In genomic region chr20:47597090-47597489, GRCh38 we compare ENCODE assay signal across 20 cellular contexts.
DNase-seq lines count a peak whose midpoint lies in the region; ATAC-seq and TF ChIP-seq lines count a peak whose summit lies in the region.
"Had no signal": no experiment of that assay in that cellular context is flagged by ENCODE, and none has a peak within 500 bp of the region (broad histone marks: within the 10 kb centered on the region; RNA-seq: fewer than 3 reads in every experiment).

No MANE protein-coding gene starts in this region.

- H3K4me1 ChIP-seq in right cardiac atrium (ENCODE audit: control insufficient read depth, insufficient read depth, low read length): no peaks in the 10 kb centered on the region

- POLR2A ChIA-PET in CD4-positive, alpha-beta T cell (lab: Charles Lee): no interaction called here
- POLR2A ChIA-PET in WTC11 (lab: Charles Lee): no interaction called here

- H3K9me3 Mint-ChIP-seq in activated CD8-positive, alpha-beta memory T cell treated with anti-CD3 and anti-CD28 coated beads, Interleukin-2, amount 10 ng/mL, durations not matched to agents 7 days and 5 days (ENCODE audit: low read depth): no peaks in the 10 kb centered on the region
- H3K9me3 Mint-ChIP-seq in CD4-positive, alpha-beta T cell: no peaks in the 10 kb centered on the region
- H3K9me3 Mint-ChIP-seq in WTC11 (no peaks in the 10 kb centered on the region), naive B cell (no peaks in the 10 kb centered on the region)
- H3K9me3 Mint-ChIP-seq: CD8-positive, alpha-beta T cell had no signal

- CTCF ChIA-PET in activated CD8-positive, alpha-beta memory T cell treated with anti-CD3 and anti-CD28 coated beads, Interleukin-2, amount 10 ng/mL, durations not matched to agents 7 days and 5 days (lab: Charles Lee): interaction anchor here (2.3 kb wide), 1 partner anchor 20 kb away, joined by 9 read pairs; no protein-coding TSS in a partner anchor
- CTCF ChIA-PET in CD4-positive, alpha-beta T cell (lab: Charles Lee): no interaction called here
- CTCF ChIA-PET in WTC11 (lab: Charles Lee): no interaction called here

- ATAC-seq in activated CD8-positive, alpha-beta memory T cell treated with anti-CD3 and anti-CD28 coated beads, Interleukin-2, amount 10 ng/mL, durations not matched to agents 7 days and 5 days: no peak
- no peak for ATAC-seq in CD4-positive, alpha-beta T cell (ENCODE audit: poor library complexity)
- ATAC-seq in WTC11 (no peak), naive B cell (ENCODE audit: low read depth in 2 of 2) (no peak), right cardiac atrium (no peak), left lobe of liver (no peak)
- ATAC-seq: CD8-positive, alpha-beta T cell had no signal

- no peak overlapping the region for H3K27ac ChIP-seq in CD4-positive, alpha-beta T cell (ENCODE audit: low read depth, low read length)
- H3K27ac ChIP-seq in right cardiac atrium (ENCODE audit: low read length): no peak overlapping the region

- no peak overlapping the region for H3K4me3 Mint-ChIP-seq in activated CD8-positive, alpha-beta memory T cell treated with anti-CD3 and anti-CD28 coated beads, Interleukin-2, amount 10 ng/mL, durations not matched to agents 7 days and 5 days
- no peak overlapping the region for H3K4me3 Mint-ChIP-seq in CD4-positive, alpha-beta T cell
- H3K4me3 Mint-ChIP-seq in WTC11 (no peak overlapping the region), naive B cell (no peak overlapping the region)
- H3K4me3 Mint-ChIP-seq: CD8-positive, alpha-beta T cell had no signal

- no peaks in the 10 kb centered on the region for H3K27me3 Mint-ChIP-seq in activated CD8-positive, alpha-beta memory T cell treated with anti-CD3 and anti-CD28 coated beads, Interleukin-2, amount 10 ng/mL, durations not matched to agents 7 days and 5 days
- H3K27me3 Mint-ChIP-seq in CD4-positive, alpha-beta T cell: no peaks in the 10 kb centered on the region
- H3K27me3 Mint-ChIP-seq in WTC11 (ENCODE audit: low read depth): no peaks in the 10 kb centered on the region
- no peaks in the 10 kb centered on the region for H3K27me3 Mint-ChIP-seq in naive B cell

- no peaks in the 10 kb centered on the region for H3K27me3 ChIP-seq in CD4-positive, alpha-beta T cell (ENCODE audit: control insufficient read depth, insufficient read depth, low read length)
- H3K27me3 ChIP-seq in right cardiac atrium (ENCODE audit: control insufficient read depth, insufficient read depth): no peaks in the 10 kb centered on the region

- no peak overlapping the region for H3K4me3 ChIP-seq in right cardiac atrium (ENCODE audit: low read length)
- H3K4me3 ChIP-seq: HAP-1 had no signal

- H3K9me3 ChIP-seq in CD4-positive, alpha-beta T cell (ENCODE audit: control insufficient read depth, low read length): no peaks in the 10 kb centered on the region
- H3K9me3 ChIP-seq in right cardiac atrium (ENCODE audit: control insufficient read depth, low read length): no peaks in the 10 kb centered on the region
- H3K9me3 ChIP-seq: Caco-2, HAP-1 had no signal

- H3K4me1 Mint-ChIP-seq in activated CD8-positive, alpha-beta memory T cell treated with anti-CD3 and anti-CD28 coated beads, Interleukin-2, amount 10 ng/mL, durations not matched to agents 7 days and 5 days: peaks cover 18% of the 10 kb centered on the region
- H3K4me1 Mint-ChIP-seq in CD4-positive, alpha-beta T cell (ENCODE audit: low read depth): peaks cover 44% of the 10 kb centered on the region
- H3K4me1 Mint-ChIP-seq in WTC11 (peaks cover 11% of the 10 kb centered on the region), naive B cell (peaks cover 24 to 45% (median 28%) of the 10 kb centered on the region in 3 donors)

- peak overlapping the region; percentile 36 for H3K27ac Mint-ChIP-seq in activated CD8-positive, alpha-beta memory T cell treated with anti-CD3 and anti-CD28 coated beads, Interleukin-2, amount 10 ng/mL, durations not matched to agents 7 days and 5 days
- peak overlapping the region; percentile 10 for H3K27ac Mint-ChIP-seq in CD4-positive, alpha-beta T cell
- H3K27ac Mint-ChIP-seq in WTC11 (peak overlapping the region; percentile 16; the same call in 1 of the 2 replicates), naive B cell (peak overlapping the region in 4 of 6 donors; percentile 25 to 78 (median 54))

- intact Hi-C loops in CD4-positive, alpha-beta T cell (cut with DNase I, micrococcal nuclease): no loop called here
- intact Hi-C loops in right cardiac atrium (cut with DNase I): no loop called here

- no peak for DNase-seq in activated CD8-positive, alpha-beta memory T cell treated with anti-CD3 and anti-CD28 coated beads, Interleukin-2, amount 10 ng/mL, durations not matched to agents 7 days and 5 days
- DNase-seq in activated CD8-positive, alpha-beta memory T cell treated with anti-CD3 and anti-CD28 coated beads for 24 hours: no peak
- DNase-seq in CD4-positive, alpha-beta T cell: no peak
- DNase-seq in WTC11 (ENCODE audit: low spot score) (no peak), naive B cell (no peak), right cardiac atrium (no peak), NCI-H2081 (lab: John Stamatoyannopoulos, UW) (no peak), left lobe of liver (ENCODE audit: low spot score) (no peak)
- DNase-seq: C1 segment of cervical spinal cord; Caco-2; CD8-positive, alpha-beta T cell; GOT3; KBM-7; NCI-H1105 treated with DMSO at 0.1 percent for 48 hours; NCI-H2029; NCI-H446 treated with DMSO at 0.1 percent for 48 hours; NCI-H526; RPMI8226; SHP77 had no signal

- no peak for TF ChIP-seq CTCF in CD4-positive, alpha-beta T cell (IDR thresholded peaks at IDR 0.05)
- TF ChIP-seq CTCF in WTC11 (IDR thresholded peaks at IDR 0.05): no peak

- peaks cover 28% of the 10 kb centered on the region for H3K36me3 Mint-ChIP-seq in activated CD8-positive, alpha-beta memory T cell treated with anti-CD3 and anti-CD28 coated beads, Interleukin-2, amount 10 ng/mL, durations not matched to agents 7 days and 5 days
- peaks cover 46% of the 10 kb centered on the region for H3K36me3 Mint-ChIP-seq in CD4-positive, alpha-beta T cell (ENCODE audit: low read depth)
- H3K36me3 Mint-ChIP-seq in WTC11 (peaks cover 5% of the 10 kb centered on the region; the same call in 1 of the 2 replicates), naive B cell (peaks cover 0 to 7% of the 10 kb centered on the region in 2 donors)

TF ChIP-seq in WTC11, 78 proteins besides CTCF, POLR2A, EP300 and RAD21:
- TF ChIP-seq ELF4 (CRISPR knock-in tag; IDR thresholded peaks at IDR 0.05; ENCODE audit: low read depth) (no peak), ATF2 (CRISPR knock-in tag; IDR thresholded peaks at IDR 0.05; ENCODE audit: borderline replicate concordance, low read depth) (no peak), AR (CRISPR knock-in tag; IDR thresholded peaks at IDR 0.05) (no peak), EMX1 (CRISPR knock-in tag; IDR thresholded peaks at IDR 0.05) (no peak), GABPB1 (CRISPR knock-in tag; IDR thresholded peaks at IDR 0.05) (no peak), TP53 (CRISPR knock-in tag; IDR thresholded peaks at IDR 0.05) (no peak)
